8 cellular contexts compared by ENCODE assay signal in the genomic region with DNA sequence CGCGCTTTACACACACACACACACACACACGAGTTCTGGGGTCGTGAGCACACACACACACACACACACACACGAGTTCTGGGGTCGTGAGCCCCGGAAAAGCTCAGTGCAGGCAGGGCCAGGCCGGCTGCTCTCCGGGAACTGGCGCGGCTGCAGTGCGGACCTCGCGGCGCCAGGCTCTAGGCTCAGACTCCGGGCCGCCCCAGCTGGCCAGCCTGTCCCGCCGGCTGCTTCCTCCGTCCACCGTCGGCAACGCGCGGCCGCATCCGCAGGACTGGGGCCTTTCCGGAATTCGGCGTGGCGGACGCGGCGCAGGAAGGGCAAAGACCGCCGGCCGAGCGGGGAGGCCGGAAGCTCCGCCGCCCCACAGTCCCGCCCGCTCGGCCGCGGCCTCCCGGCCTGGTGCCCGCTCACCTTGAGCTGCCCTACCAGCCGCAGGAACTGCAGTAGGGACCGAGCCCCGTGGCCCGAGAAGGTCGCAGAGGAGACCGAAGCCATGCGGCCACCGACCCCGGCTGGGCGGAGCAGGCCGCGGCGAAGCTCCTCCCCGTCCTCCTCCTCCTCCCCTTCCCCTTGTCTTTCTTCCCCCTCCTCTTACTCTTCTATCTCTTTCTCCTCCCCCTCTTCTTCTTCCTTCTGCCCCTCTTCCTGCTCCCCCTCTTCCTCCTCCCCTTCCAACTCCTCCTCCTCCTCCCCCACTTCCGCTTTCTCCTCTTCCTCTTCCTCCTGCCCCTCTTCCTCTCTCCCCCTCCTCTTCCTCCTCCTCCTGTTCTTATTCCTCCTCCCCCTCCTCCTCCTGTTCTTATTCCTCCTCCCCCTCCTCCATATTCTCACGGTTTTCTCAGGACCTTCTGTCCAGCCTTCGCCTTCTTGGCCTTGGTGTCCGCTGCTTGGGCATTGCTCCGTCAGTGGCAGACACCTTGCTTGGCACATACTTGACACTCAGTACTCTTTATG. TPM values are rescaled to one million over a fixed set of nuclear protein-coding genes. Genes with fewer than 3 reads are reported as not detected.
DNase-seq lines count a peak whose midpoint lies in the region; ATAC-seq, FAIRE-seq and TF ChIP-seq lines count a peak whose summit lies in the region.

A gene with protein sequence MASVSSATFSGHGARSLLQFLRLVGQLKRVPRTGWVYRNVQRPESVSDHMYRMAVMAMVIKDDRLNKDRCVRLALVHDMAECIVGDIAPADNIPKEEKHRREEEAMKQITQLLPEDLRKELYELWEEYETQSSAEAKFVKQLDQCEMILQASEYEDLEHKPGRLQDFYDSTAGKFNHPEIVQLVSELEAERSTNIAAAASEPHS (minus strand): TSS at position 533 of the 957 bp plus-strand sequence. CDS start 35 bp downstream, at position 498.

- H3K4me3 Mint-ChIP-seq in activated CD8-positive, alpha-beta T cell treated with anti-CD3 and anti-CD28 coated beads for 36 hours = peak within 1 kb of the TSS; percentile 89
- H3K4me3 Mint-ChIP-seq in memory B cell = peak within 1 kb of the TSS; percentile 93

- CTCF ChIA-PET in activated CD8-positive, alpha-beta T cell treated with anti-CD3 and anti-CD28 coated beads for 36 hours (lab: Charles Lee) = interaction anchor here (0.7 to 5.6 kb wide), 7 partner anchors 11 to 654 kb away, joined by 3 to 32 read pairs (median 4); no protein-coding TSS in a partner anchor
- CTCF ChIA-PET in H1 (lab: Charles Lee; ENCODE audit: partially characterized antibody) = interaction anchor here (0.8 to 2.1 kb wide), 15 partner anchors 9 to 673 kb away, joined by 3 to 8 read pairs (median 4); no protein-coding TSS in a partner anchor

- H3K9ac ChIP-seq in H1 (replicated peaks in 1 of 4; ENCODE audit: extremely low read depth in 1 of 4, low read depth in 3 of 4, low read length in 3 of 4) = peak within 1 kb of the TSS; percentile 66 to 94 (median 85)

- H2BK20ac ChIP-seq in H1 (ENCODE audit: low read length) = no peak within 1 kb of the TSS

- peak within 1 kb of the TSS; percentile 92 for H3K27ac Mint-ChIP-seq in activated CD8-positive, alpha-beta T cell treated with anti-CD3 and anti-CD28 coated beads for 36 hours
- peak within 1 kb of the TSS; percentile 84 for H3K27ac Mint-ChIP-seq in memory B cell

- FAIRE-seq in H1 (lab: Jason Lieb, UNC) = no peak

- TF ChIP-seq RAD21 in H1 (IDR thresholded peaks at IDR 0.05 in 1 of 2, conservative IDR thresholded peaks at IDR 0.05 in 1 of 2; ENCODE audit: low read depth in 2 of 2, low read length in 2 of 2) = 0 out of 4 replicates have a peak, but pooled peaks of 1 of the 2 experiments have one; percentile 4

- peak within 1 kb of the TSS; percentile 76 for H3K4me3 ChIP-seq in AG10803 (ENCODE audit: low read length)
- H3K4me3 ChIP-seq in H1 (ENCODE audit: extremely low read depth in 1 of 4, insufficient read depth in 2 of 4, low read depth in 3 of 4, low read length in 4 of 4) = peak within 1 kb of the TSS; percentile 60 to 82 (median 76)

- H3K9me3 ChIP-seq in H1 (ENCODE audit: insufficient read depth in 2 of 2, low read depth in 1 of 2, low read length in 1 of 2) = no peaks in the 10 kb centered on the region

- H3K14ac ChIP-seq in H1 (ENCODE audit: insufficient read length) = no peak within 1 kb of the TSS

- 14% methylated on average over 23 of the region's 67 CpGs; no CpG with 5 or more reads in 1 of the 2 experiments for WGBS in H1 (ENCODE audit: extremely low coverage in 1 of 2, insufficient coverage in 1 of 2, insufficient read length in 1 of 2, insufficient replicate concordance in 2 of 2, low coverage in 1 of 2, low lambda C conversion rate in 2 of 2, missing lambda C conversion rate in 1 of 2), 2 experiments

- peaks cover 44% of the 10 kb centered on the region for H3K4me1 Mint-ChIP-seq in activated CD8-positive, alpha-beta T cell treated with anti-CD3 and anti-CD28 coated beads for 36 hours (ENCODE audit: low read depth)
- H3K4me1 Mint-ChIP-seq in memory B cell = peaks cover 32% of the 10 kb centered on the region

- peak within 1 kb of the TSS; percentile 73; the same call in 1 of the 2 replicates for H2BK5ac ChIP-seq in H1 (ENCODE audit: low read depth, low read length)

- H3K79me2 ChIP-seq in H1 (ENCODE audit: control insufficient read depth in 1 of 2, insufficient read depth in 2 of 2, low read length in 2 of 2) = peaks cover 0 to 18% of the 10 kb centered on the region in 2 experiments; a peak in 2 of 4 replicates

- peaks cover 1% of the 10 kb centered on the region for H3K9me3 Mint-ChIP-seq in activated CD8-positive, alpha-beta T cell treated with anti-CD3 and anti-CD28 coated beads for 36 hours
- peaks cover 5% of the 10 kb centered on the region for H3K9me3 Mint-ChIP-seq in memory B cell

- peak within 1 kb of the TSS; percentile 42; the same call in 1 of the 2 replicates for H2AFZ ChIP-seq in H1 (ENCODE audit: low read length)

- peaks cover 6 to 32% (median 18%) of the 10 kb centered on the region in 4 experiments for H3K36me3 ChIP-seq in H1 (ENCODE audit: control insufficient read depth in 2 of 4, insufficient read depth in 4 of 4, low read length in 3 of 4)

- H4K20me1 ChIP-seq in H1 (replicated peaks in 1 of 2; ENCODE audit: control insufficient read depth in 1 of 2, insufficient read depth in 2 of 2, low read length in 2 of 2) = no peaks in the 10 kb centered on the region

- H3K23me2 ChIP-seq in H1 (ENCODE audit: low read depth, low read length) = no peaks in the 10 kb centered on the region; the same call in 1 of the 2 replicates

- no peaks in the 10 kb centered on the region for H3K27me3 ChIP-seq in H1 (replicated peaks in 1 of 4; ENCODE audit: control insufficient read depth in 3 of 4, extremely low read depth in 1 of 4, insufficient read depth in 3 of 4, low read length in 3 of 4)

- no peak for TF ChIP-seq EP300 in H1 (IDR thresholded peaks at IDR 0.05; ENCODE audit: borderline replicate concordance in 1 of 2, low read depth in 2 of 2, low read length in 2 of 2)

- intact Hi-C loops in activated CD8-positive, alpha-beta T cell treated with anti-CD3 and anti-CD28 coated beads for 36 hours (cut with micrococcal nuclease) = no loop called here

- peak; percentile 91 to 95 for TF ChIP-seq POLR2A in H1 (IDR thresholded peaks at IDR 0.05; ENCODE audit: control extremely low read depth in 1 of 2, low read depth in 2 of 2, low read length in 2 of 2)

- H3K36me3 Mint-ChIP-seq in activated CD8-positive, alpha-beta T cell treated with anti-CD3 and anti-CD28 coated beads for 36 hours (ENCODE audit: low read depth) = peaks cover 36% of the 10 kb centered on the region
- H3K36me3 Mint-ChIP-seq in memory B cell = peaks cover 20% of the 10 kb centered on the region

- no peak within 1 kb of the TSS for H3K23ac ChIP-seq in H1 (ENCODE audit: insufficient read length)

- no peak within 1 kb of the TSS for H3K56ac ChIP-seq in H1 (replicated peaks; ENCODE audit: insufficient read length, low read depth, low read length)

- no peaks in the 10 kb centered on the region for H3K27me3 Mint-ChIP-seq in activated CD8-positive, alpha-beta T cell treated with anti-CD3 and anti-CD28 coated beads for 36 hours
- peaks cover 10% of the 10 kb centered on the region for H3K27me3 Mint-ChIP-seq in memory B cell

- H3K4me1 ChIP-seq in H1 (replicated peaks in 1 of 4; ENCODE audit: control insufficient read depth in 3 of 4, insufficient read depth in 4 of 4, low read length in 3 of 4) = no peaks in the 10 kb centered on the region; a peak in 1 of 7 replicates

- H2BK120ac ChIP-seq in H1 (replicated peaks; ENCODE audit: low read depth, low read length) = no peak within 1 kb of the TSS

- H2BK15ac ChIP-seq in H1 (ENCODE audit: low read length) = no peak within 1 kb of the TSS

- H3K79me1 ChIP-seq in H1 (ENCODE audit: low read depth, low read length) = peaks cover 3% of the 10 kb centered on the region; the same call in 1 of the 2 replicates

- DNase-seq in AG10803 (ENCODE audit: low read depth) = peak; percentile 74
- peak; percentile 51 for DNase-seq in NCI-H748 treated with DMSO at 0.1 percent for 48 hours (lab: John Stamatoyannopoulos, UW)
- DNase-seq in activated CD8-positive, alpha-beta T cell treated with anti-CD3 and anti-CD28 coated beads for 36 hours = peak; percentile 47
- DNase-seq in H1 (ENCODE audit: low read depth in 1 of 2, low spot score in 2 of 2) = peak in 1 of 2 experiments; percentile 82
- DNase-seq in memory B cell (ENCODE audit: low spot score in 2 of 2) = peak; percentile 12 to 42
- DNase-seq in stimulated activated CD8-positive, alpha-beta memory T cell treated with anti-CD3 and anti-CD28 coated beads, Interleukin-15, amount 100 ng/mL, for 24 hours (ENCODE audit: low read depth) = peak; percentile 31

- H4K5ac ChIP-seq in H1 (ENCODE audit: insufficient read length, low read depth, low read length) = peak within 1 kb of the TSS; percentile 86

- H3K27ac ChIP-seq in H1 (ENCODE audit: low read depth, low read length) = peak within 1 kb of the TSS; percentile 73

- H4K91ac ChIP-seq in H1 (replicated peaks; ENCODE audit: insufficient read length, low read length) = peak within 1 kb of the TSS; percentile 31

- peak within 1 kb of the TSS; percentile 97 for H4K8ac ChIP-seq in H1 (ENCODE audit: extremely low read depth, insufficient read depth, low read length)

- peak within 1 kb of the TSS; percentile 66 to 91 for H3K4me2 ChIP-seq in H1 (ENCODE audit: insufficient read depth in 1 of 2, low read depth in 2 of 2, low read length in 2 of 2)

- ATAC-seq in GM18867 (IDR thresholded peaks at IDR 0.05; ENCODE audit: unreplicated experiment) = peak; percentile 86
- ATAC-seq in HG03064 (IDR thresholded peaks at IDR 0.05; ENCODE audit: low read depth, unreplicated experiment) = peak; percentile 83
- peak; percentile 76 for ATAC-seq in activated CD8-positive, alpha-beta T cell treated with anti-CD3 and anti-CD28 coated beads for 36 hours
- ATAC-seq in memory B cell (ENCODE audit: low read depth) = peak; percentile 64

- POLR2A ChIA-PET in activated CD8-positive, alpha-beta T cell treated with anti-CD3 and anti-CD28 coated beads for 36 hours (lab: Charles Lee) = interaction anchor here (0.7 to 2.8 kb wide), 11 partner anchors 9 to 685 kb away, joined by 3 to 12 read pairs (median 3); a partner anchor contains a TSS
- POLR2A ChIA-PET in H1 (lab: Charles Lee; ENCODE audit: partially characterized antibody) = interaction anchor here (0.6 to 1.9 kb wide), 13 partner anchors 8 to 766 kb away, joined by 3 to 6 read pairs (median 4); a partner anchor contains a TSS

- TF ChIP-seq CTCF in AG10803 (conservative IDR thresholded peaks at IDR 0.05; ENCODE audit: low read length) (no peak), H1 (IDR thresholded peaks at IDR 0.05; ENCODE audit: control extremely low read depth in 1 of 3, insufficient read depth in 1 of 3, low read depth in 1 of 3, low read length in 3 of 3) (no peak)
- TF ChIP-seq CTCF in activated CD8-positive, alpha-beta T cell treated with anti-CD3 and anti-CD28 coated beads for 36 hours (IDR thresholded peaks at IDR 0.05) = no peak

- H3K4ac ChIP-seq in H1 (replicated peaks; ENCODE audit: insufficient read length, low read depth, low read length) = peak within 1 kb of the TSS; percentile 35

- H2BK12ac ChIP-seq in H1 (ENCODE audit: low read depth, low read length) = no peak within 1 kb of the TSS

- H3K18ac ChIP-seq in H1 (ENCODE audit: extremely low read depth, low read length) = peak within 1 kb of the TSS; percentile 62

- no peak within 1 kb of the TSS; the same call in 1 of the 2 replicates for H2AK5ac ChIP-seq in H1 (ENCODE audit: low read depth, low read length)

RNA-seq across cellular contexts. Expression of the gene that starts here (rescaled TPM):
- total RNA-seq in activated CD8-positive, alpha-beta T cell treated with anti-CD3 and anti-CD28 coated beads for 36 hours = 100 to 1,000 TPM; 119 to 121 TPM
- 86.0 and 89.3 TPM in 2 replicates for total RNA-seq in H1 (2021; fragmentation: NEBNext Ultra II Directional; extraction: Animal tissue kit (Norgen Biotek cat#: 25700))
- 96.8 and 129 TPM in 2 replicates for polyA plus RNA-seq in H1 (2011; rRNA removed)
- 134 TPM for polyA plus RNA-seq in H1 (2011; cell fraction: cytosol; rRNA removed)
- 74.7 TPM for polyA plus RNA-seq in H1 (2011; cell fraction: nucleus; rRNA removed)
- 79.5 to 106 TPM (median 103 TPM) in 4 replicates for polyA plus RNA-seq in H1 (2012, experiment 1 of 2)
- 19.2 TPM for polyA plus RNA-seq in H1 (2012, experiment 2 of 2)
- polyA plus RNA-seq in H1 (2013, experiment 1 of 2) = 59.3 TPM
- 63.1 TPM for polyA plus RNA-seq in H1 (2013, experiment 2 of 2)
- polyA minus RNA-seq in H1 (2011; rRNA and poly(A)+ RNA removed) = 45.1 and 57.3 TPM in 2 replicates
- polyA minus RNA-seq in H1 (2011; cell fraction: cytosol; rRNA and poly(A)+ RNA removed) = 18.3 TPM
- 62.5 TPM for polyA minus RNA-seq in H1 (2011; cell fraction: nucleus; rRNA and poly(A)+ RNA removed)
